ENCODE assay signal across 26 cellular contexts in genomic region chr7:139600306-139600705, GRCh38.
DNase-seq lines count a peak whose midpoint lies in the region; ATAC-seq and TF ChIP-seq lines count a peak whose summit lies in the region.
"Had no signal": no experiment of that assay in that cellular context is flagged by ENCODE, and none has a peak within 500 bp of the region (broad histone marks: within the 10 kb centered on the region; RNA-seq: fewer than 3 reads in every experiment).

No MANE protein-coding gene starts in this region.

- TF ChIP-seq EP300 in Ishikawa (IDR thresholded peaks at IDR 0.05; ENCODE audit: borderline replicate concordance), result no peak

- H3K27me3 Mint-ChIP-seq in GM23338 (ENCODE audit: insufficient read depth, low read depth, poor library complexity) (peaks cover 5% of the 10 kb centered on the region), nephron progenitor cell (ENCODE audit: low read depth, poor library complexity) (no peaks in the 10 kb centered on the region)
- H3K27me3 Mint-ChIP-seq in stimulated activated naive B cell treated with anti-CD40 and anti-IgM and Interleukin-4, amounts not matched to agents 10 μg/mL and 1 μg/mL and 100 μg/mL, for 72 hours, result no peaks in the 10 kb centered on the region
- H3K27me3 Mint-ChIP-seq: CD4-positive, alpha-beta memory T cell had no signal

- no peak overlapping the region for H3K4me3 ChIP-seq in GM23338
- H3K4me3 ChIP-seq: MG63, SK-N-MC had no signal

- DNase-seq in GM23338 (ENCODE audit: low spot score) (no peak), ecto neural progenitor cell (ENCODE audit: low spot score) (peak; percentile 19), nephron progenitor cell (no peak), NAMALWA (ENCODE audit: low spot score) (no peak), SHP77 treated with DMSO at 0.1 percent for 48 hours (lab: John Stamatoyannopoulos, UW) (no peak)
- no peak for DNase-seq in activated CD4-positive, alpha-beta T cell treated with anti-CD3 and anti-CD28 coated beads for 4 hours
- no peak for DNase-seq in stimulated activated naive B cell treated with anti-CD40 and anti-IgM and Interleukin-4, amounts not matched to agents 10 μg/mL and 1 μg/mL and 100 μg/mL, for 72 hours
- DNase-seq: C1 segment of cervical spinal cord; CD4-positive, alpha-beta memory T cell; COR-L47; DMS53; GOT3; HCEC 1CT; KG1; MG63; NCI-H1417 treated with DMSO at 0.1 percent for 48 hours; NCI-H1694 treated with DMSO at 0.1 percent for 48 hours; NCI-H2081; NCI-H2227 treated with DMSO at 0.1 percent for 48 hours; NCI-H526 treated with DMSO at 0.1 percent for 48 hours; SHP77 had no signal

- no peaks in the 10 kb centered on the region for H3K79me2 ChIP-seq in GM23338 (replicated peaks; ENCODE audit: insufficient read depth)

- ATAC-seq in GM23338, result no peak
- no peak for ATAC-seq in stimulated activated naive B cell treated with anti-CD40 and anti-IgM and Interleukin-4, amounts not matched to agents 10 μg/mL and 1 μg/mL and 100 μg/mL, for 72 hours (replicated peaks)
- ATAC-seq: HepG2, Panc1 had no signal

- H3K27ac Mint-ChIP-seq in GM23338 (peak overlapping the region; percentile 24; the same call in 1 of the 2 replicates), nephron progenitor cell (peak overlapping the region; percentile 26)
- H3K27ac Mint-ChIP-seq in stimulated activated naive B cell treated with anti-CD40 and anti-IgM and Interleukin-4, amounts not matched to agents 10 μg/mL and 1 μg/mL and 100 μg/mL, for 72 hours, result no peak overlapping the region

- H3K4me3 Mint-ChIP-seq in GM23338, result no peak overlapping the region
- H3K4me3 Mint-ChIP-seq in nephron progenitor cell, result no peak overlapping the region
- H3K4me3 Mint-ChIP-seq in stimulated activated naive B cell treated with anti-CD40 and anti-IgM and Interleukin-4, amounts not matched to agents 10 μg/mL and 1 μg/mL and 100 μg/mL, for 72 hours, result no peak overlapping the region
- H3K4me3 Mint-ChIP-seq: CD4-positive, alpha-beta memory T cell had no signal

- H3K4me1 ChIP-seq in GM23338 (ENCODE audit: insufficient read depth), result no peaks in the 10 kb centered on the region

- H3F3A ChIP-seq in GM23338 (replicated peaks; ENCODE audit: low read depth), result no peaks in the 10 kb centered on the region

- no peaks in the 10 kb centered on the region for H3K36me3 ChIP-seq in GM23338 (ENCODE audit: insufficient read depth)

- no peaks in the 10 kb centered on the region for H3K27me3 ChIP-seq in GM23338 (ENCODE audit: insufficient read depth)
- H3K27me3 ChIP-seq: MG63 had no signal

- H3K27ac ChIP-seq in GM23338 (ENCODE audit: low read depth), result no peak overlapping the region
- H3K27ac ChIP-seq: RWPE1, SK-N-MC had no signal

- TF ChIP-seq RAD21 in Ishikawa (IDR thresholded peaks at IDR 0.05; ENCODE audit: low read depth), result no peak

- TF ChIP-seq CTCF in GM23338 (conservative IDR thresholded peaks at IDR 0.05; ENCODE audit: low read depth in 2 of 2) (no peak), nephron progenitor cell (IDR thresholded peaks at IDR 0.05) (no peak)

- no peaks in the 10 kb centered on the region for H4K20me1 ChIP-seq in GM23338 (replicated peaks; ENCODE audit: insufficient read depth)

- no peaks in the 10 kb centered on the region for H3K4me1 Mint-ChIP-seq in GM23338
- no peaks in the 10 kb centered on the region for H3K4me1 Mint-ChIP-seq in nephron progenitor cell
- peaks cover 0 to 2% of the 10 kb centered on the region in 2 donors for H3K4me1 Mint-ChIP-seq in stimulated activated naive B cell treated with anti-CD40 and anti-IgM and Interleukin-4, amounts not matched to agents 10 μg/mL and 1 μg/mL and 100 μg/mL, for 72 hours
- H3K4me1 Mint-ChIP-seq: CD4-positive, alpha-beta memory T cell had no signal

- H3K36me3 Mint-ChIP-seq in GM23338 (ENCODE audit: low read depth), result peaks cover 8% of the 10 kb centered on the region; the same call in 2 of the 3 replicates
- H3K36me3 Mint-ChIP-seq in nephron progenitor cell (ENCODE audit: low read depth), result peaks cover 39% of the 10 kb centered on the region
- peaks cover 28 to 45% of the 10 kb centered on the region in 2 donors for H3K36me3 Mint-ChIP-seq in stimulated activated naive B cell treated with anti-CD40 and anti-IgM and Interleukin-4, amounts not matched to agents 10 μg/mL and 1 μg/mL and 100 μg/mL, for 72 hours

- no peak overlapping the region for H3K4me2 ChIP-seq in GM23338

- no peaks in the 10 kb centered on the region for H3K9me3 Mint-ChIP-seq in GM23338
- H3K9me3 Mint-ChIP-seq in nephron progenitor cell, result no peaks in the 10 kb centered on the region
- no peaks in the 10 kb centered on the region for H3K9me3 Mint-ChIP-seq in stimulated activated naive B cell treated with anti-CD40 and anti-IgM and Interleukin-4, amounts not matched to agents 10 μg/mL and 1 μg/mL and 100 μg/mL, for 72 hours
- H3K9me3 Mint-ChIP-seq: CD4-positive, alpha-beta memory T cell had no signal

- H3K9me2 ChIP-seq in GM23338 (ENCODE audit: insufficient read depth), result no peaks in the 10 kb centered on the region

- no peak overlapping the region for H2AFZ ChIP-seq in GM23338

TF ChIP-seq in GM23338, 12 proteins besides CTCF, POLR2A, EP300 and RAD21:
- TF ChIP-seq ETS1 (IDR thresholded peaks at IDR 0.05), result no peak

TF ChIP-seq in Ishikawa, 13 proteins besides CTCF, POLR2A, EP300 and RAD21:
- no peak for TF ChIP-seq REST (IDR thresholded peaks at IDR 0.05; ENCODE audit: low read depth)
- peak; percentile 76 for TF ChIP-seq USF1 (IDR thresholded peaks at IDR 0.05)
- no peak for TF ChIP-seq TCF12 (IDR thresholded peaks at IDR 0.05; ENCODE audit: low read depth)
- no peak for TF ChIP-seq TAF1 (IDR thresholded peaks at IDR 0.05; ENCODE audit: low read depth)
- TF ChIP-seq EGR1 (IDR thresholded peaks at IDR 0.05), result no peak
